Comparison of ENCODE assay signal across 26 cellular contexts in genomic region chr15:69843927-69844326, GRCh38.
DNase-seq lines count a peak whose midpoint lies in the region; ATAC-seq, FAIRE-seq and TF ChIP-seq lines count a peak whose summit lies in the region.
"Had no signal": no experiment of that assay in that cellular context is flagged by ENCODE, and none has a peak within 500 bp of the region (broad histone marks: within the 10 kb centered on the region; RNA-seq: fewer than 3 reads in every experiment).

No MANE protein-coding gene starts in this region.

- H3K27ac Mint-ChIP-seq in neural crest cell (ENCODE audit: unreplicated experiment): peak overlapping the region; percentile 67

- H3K9me3 Mint-ChIP-seq in neural crest cell: no peaks in the 10 kb centered on the region

- H3K36me3 Mint-ChIP-seq in neural crest cell (ENCODE audit: low read depth): no peaks in the 10 kb centered on the region

- no peak for DNase-seq in Right ventricle myocardium inferior (ENCODE audit: missing footprints)
- DNase-seq in cardiac septum (ENCODE audit: low spot score): no peak
- DNase-seq in left cardiac atrium: peak; percentile 72
- DNase-seq in neural crest cell (ENCODE audit: low read depth, low spot score): no peak
- DNase-seq in uterus: no peak
- DNase-seq in effector CD8-positive, alpha-beta T cell (lab: John Stamatoyannopoulos, UW): no peak
- DNase-seq in D721Med (ENCODE audit: insufficient read length, low spot score): no peak
- DNase-seq: BE2C; Calu3; GM23248; H7; KG1; MG63; NCI-H1105 treated with DMSO at 0.1 percent for 48 hours; NCI-H146; NCI-H1930; NCI-H2107; NCI-H446; NCI-H524 treated with DMSO at 0.1 percent for 48 hours; NCI-H774; NK-92 treated with Interleukin-12 subunit alpha and Interleukin-12 subunit beta, amount 100 ng/mL, for 24 hours; PC-9; SHP77 treated with DMSO at 0.1 percent for 48 hours had no signal

- FAIRE-seq in D721Med (lab: Jason Lieb, UNC): no peak
- FAIRE-seq: GM18507 had no signal

- intact Hi-C loops in Right ventricle myocardium inferior (cut with DNase I): no loop called here
- intact Hi-C loops in cardiac septum (cut with DNase I): no loop called here
- intact Hi-C loops in left cardiac atrium (cut with DNase I): no loop called here
- intact Hi-C loops in uterus (cut with DNase I; ENCODE audit: low total_unique reads): no loop called here

- H3K27me3 ChIP-seq in uterus: no peaks in the 10 kb centered on the region
- H3K27me3 ChIP-seq: BE2C had no signal

- no peak for TF ChIP-seq POLR2A in uterus (IDR thresholded peaks at IDR 0.05)

- H3K4me1 ChIP-seq in uterus: no peaks in the 10 kb centered on the region

- no peak overlapping the region for H3K4me3 ChIP-seq in uterus
- H3K4me3 ChIP-seq: GM23248, MG63, PC-9 had no signal

- no peak overlapping the region for H3K4me3 Mint-ChIP-seq in neural crest cell

- TF ChIP-seq CTCF in neural crest cell (conservative IDR thresholded peaks at IDR 0.05): no peak
- no peak for TF ChIP-seq CTCF in uterus (IDR thresholded peaks at IDR 0.05)
- TF ChIP-seq CTCF in D721Med (IDR thresholded peaks at IDR 0.05; ENCODE audit: insufficient read depth, missing control alignments): no peak

- peaks cover 42% of the 10 kb centered on the region for H3K27me3 Mint-ChIP-seq in neural crest cell (ENCODE audit: low read depth)

- no peaks in the 10 kb centered on the region for H3K36me3 ChIP-seq in uterus
- H3K36me3 ChIP-seq: BE2C, MG63 had no signal

- no peak overlapping the region for H3K27ac ChIP-seq in uterus
- H3K27ac ChIP-seq: 22Rv1, GM23248, PC-9 had no signal

- H3K4me1 Mint-ChIP-seq in neural crest cell: peaks cover 4% of the 10 kb centered on the region

- ATAC-seq in Right ventricle myocardium inferior (peak; percentile 93), left cardiac atrium (peak; percentile 83 to 91), GM18907 (IDR thresholded peaks at IDR 0.05; ENCODE audit: unreplicated experiment) (no peak)

- H3K9me3 ChIP-seq in uterus: no peaks in the 10 kb centered on the region
- H3K9me3 ChIP-seq: BE2C, MG63 had no signal
